In genomic region chr2:174663572-174663971, GRCh38 we compare ENCODE assay signal across 13 cellular contexts.
DNase-seq lines count a peak whose midpoint lies in the region; ATAC-seq and TF ChIP-seq lines count a peak whose summit lies in the region.
"Had no signal": no experiment of that assay in that cellular context is flagged by ENCODE, and none has a peak within 500 bp of the region (broad histone marks: within the 10 kb centered on the region; RNA-seq: fewer than 3 reads in every experiment).

No MANE protein-coding gene starts in this region.

- no peaks in the 10 kb centered on the region for H3K4me1 ChIP-seq in colonic mucosa
- peaks cover 4% of the 10 kb centered on the region; the same call in 1 of the 2 replicates for H3K4me1 ChIP-seq in H9 (ENCODE audit: insufficient read depth, low read length)

- H3K79me1 ChIP-seq in H9 (ENCODE audit: insufficient read depth, low read depth, low read length, poor library complexity, severe bottlenecking) = no peaks in the 10 kb centered on the region

- DNase-seq in HL-60 (ENCODE audit: low read depth in 1 of 2, low spot score in 1 of 2) = peak in 1 of 2 experiments; percentile 33
- DNase-seq in colonic mucosa = no peak
- DNase-seq in lung microvascular endothelial cell (ENCODE audit: low read depth in 2 of 2) = peak; percentile 39 to 49
- no peak for DNase-seq in T1000 (lab: John Stamatoyannopoulos, UW)
- DNase-seq in A172 (ENCODE audit: low spot score) = no peak
- DNase-seq in H9 = no peak
- DNase-seq: activated T-cell treated with anti-CD3 and anti-CD28 coated beads, Interleukin-2, amount 50 U/mL, for 4 hours; hippocampal formation; naive thymus-derived CD8-positive, alpha-beta T cell; NCI-H187 had no signal

- no peak overlapping the region for H2AK5ac ChIP-seq in H9 (ENCODE audit: insufficient read length, low read length)

- H3K4me3 ChIP-seq in HL-60 (replicated peaks; ENCODE audit: insufficient read depth, low read length) = no peak overlapping the region
- H3K4me3 ChIP-seq in colonic mucosa = no peak overlapping the region
- H3K4me3 ChIP-seq: cardiac muscle cell had no signal

- H3K36me3 Mint-ChIP-seq in H9 (ENCODE audit: insufficient read depth in 1 of 3, low read depth in 3 of 3) = no peaks in the 10 kb centered on the region
- H3K36me3 Mint-ChIP-seq: naive thymus-derived CD8-positive, alpha-beta T cell had no signal

- H3T11ph ChIP-seq in H9 (ENCODE audit: low read length) = no peak overlapping the region

- no peaks in the 10 kb centered on the region for H3K23me2 ChIP-seq in H9 (ENCODE audit: insufficient read length, low read depth, low read length, poor library complexity, severe bottlenecking)

- no peak overlapping the region for H3K56ac ChIP-seq in H9 (ENCODE audit: insufficient read length, low read depth, low read length)

- H3K9ac ChIP-seq in colonic mucosa (ENCODE audit: low read depth in 2 of 2, low read length in 2 of 2) (no peak overlapping the region), H9 (ENCODE audit: extremely low read depth, insufficient read length, low read length) (no peak overlapping the region)

- no peak overlapping the region for H4K8ac ChIP-seq in H9 (replicated peaks; ENCODE audit: insufficient read length, low read depth, low read length)

- no peak overlapping the region for H2AFZ ChIP-seq in H9 (ENCODE audit: low read length)

- H3K9me3 ChIP-seq in colonic mucosa (no peaks in the 10 kb centered on the region), H9 (ENCODE audit: control insufficient read depth, low read depth, low read length) (no peaks in the 10 kb centered on the region)

- H3K27ac Mint-ChIP-seq in H9 = no peak overlapping the region; a peak in 1 of 7 replicates

- H3K4me3 Mint-ChIP-seq in H9 = no peak overlapping the region
- H3K4me3 Mint-ChIP-seq: activated T-cell treated with anti-CD3 and anti-CD28 coated beads, Interleukin-2, amount 50 U/mL, for 4 hours; naive thymus-derived CD8-positive, alpha-beta T cell had no signal

- H4K5ac ChIP-seq in H9 (ENCODE audit: insufficient read length, low read depth, low read length) = no peak overlapping the region

- no peak for TF ChIP-seq CTCF in HL-60 (IDR thresholded peaks at IDR 0.05; ENCODE audit: insufficient read depth, low read length)
- TF ChIP-seq CTCF in colonic mucosa (IDR thresholded peaks at IDR 0.05) = no peak
- no peak for TF ChIP-seq CTCF in H9 (conservative IDR thresholded peaks at IDR 0.05)

- H4K91ac ChIP-seq in H9 (ENCODE audit: insufficient read length, low read depth, low read length) = no peak overlapping the region

- H3K23ac ChIP-seq in H9 (ENCODE audit: insufficient read length, low read depth, low read length) = no peak overlapping the region

- H3K27me3 ChIP-seq in HL-60 (ENCODE audit: insufficient read depth, poor library complexity, severe bottlenecking) = no peaks in the 10 kb centered on the region
- H3K27me3 ChIP-seq in colonic mucosa = no peaks in the 10 kb centered on the region
- no peaks in the 10 kb centered on the region for H3K27me3 ChIP-seq in H9 (ENCODE audit: insufficient read depth, low read length)
- H3K27me3 ChIP-seq: cardiac muscle cell had no signal

- no peak overlapping the region for H2BK20ac ChIP-seq in H9 (ENCODE audit: low read depth, low read length, poor library complexity, severe bottlenecking)

- H2BK15ac ChIP-seq in H9 (ENCODE audit: low read depth, low read length) = no peak overlapping the region

- no peaks in the 10 kb centered on the region for H3K9me3 Mint-ChIP-seq in H9
- H3K9me3 Mint-ChIP-seq: activated T-cell treated with anti-CD3 and anti-CD28 coated beads, Interleukin-2, amount 50 U/mL, for 4 hours; naive thymus-derived CD8-positive, alpha-beta T cell had no signal

- no peaks in the 10 kb centered on the region for H4K20me1 ChIP-seq in H9 (ENCODE audit: control insufficient read depth, insufficient read depth, insufficient read length)

- no peak overlapping the region for H2BK120ac ChIP-seq in H9 (ENCODE audit: low read depth, low read length, poor library complexity, severe bottlenecking)

- no peak overlapping the region for H3K4ac ChIP-seq in H9 (ENCODE audit: low read depth, low read length)

- intact Hi-C loops in colonic mucosa (cut with DNase I) = no loop called here

- H3K14ac ChIP-seq in H9 (ENCODE audit: insufficient read depth, low read length) = no peak overlapping the region

- H3K18ac ChIP-seq in H9 (ENCODE audit: insufficient read length, low read depth, low read length) = no peak overlapping the region

- no CpG with 5 or more reads among the region's 7 CpGs for WGBS in H9 (ENCODE audit: extremely low coverage, insufficient read length, low lambda C conversion rate)

- no peak for ATAC-seq in HG03432 (IDR thresholded peaks at IDR 0.05; ENCODE audit: unreplicated experiment)
- ATAC-seq: activated T-cell treated with anti-CD3 and anti-CD28 coated beads, Interleukin-2, amount 50 U/mL, for 4 hours; naive thymus-derived CD8-positive, alpha-beta T cell had no signal

- peak overlapping the region; percentile 59 for H3K27ac ChIP-seq in HL-60 (replicated peaks)
- peak overlapping the region; percentile 34 for H3K27ac ChIP-seq in colonic mucosa
- H3K27ac ChIP-seq in temporal lobe (ENCODE audit: low read depth, low read length) = peak overlapping the region; percentile 63
- no peak overlapping the region for H3K27ac ChIP-seq in H9 (ENCODE audit: insufficient read length, low read depth, low read length)
- H3K27ac ChIP-seq: cardiac muscle cell had no signal

- H2BK12ac ChIP-seq in H9 (ENCODE audit: insufficient read length, low read depth, low read length) = no peak overlapping the region

- no peaks in the 10 kb centered on the region for H3K79me2 ChIP-seq in H9 (ENCODE audit: insufficient read depth, low read length)

- H3K4me2 ChIP-seq in H9 (ENCODE audit: insufficient read depth, insufficient read length, low read length) = no peak overlapping the region

- peaks cover 3% of the 10 kb centered on the region; the same call in 1 of the 2 replicates for H3K27me3 Mint-ChIP-seq in H9 (ENCODE audit: low read depth)
- H3K27me3 Mint-ChIP-seq: naive thymus-derived CD8-positive, alpha-beta T cell had no signal

- H3K4me1 Mint-ChIP-seq in H9 = peaks cover 21 to 25% of the 10 kb centered on the region in 2 experiments

- no peak overlapping the region for H2BK5ac ChIP-seq in H9 (ENCODE audit: insufficient read length, low read length)

- no peaks in the 10 kb centered on the region for H3K36me3 ChIP-seq in colonic mucosa
- H3K36me3 ChIP-seq: cardiac muscle cell had no signal

Comparison
In these comparisons a context has a peak if more than half of its experiments do, and no peak if none do; other contexts are left out.
1. DNase-seq: peak in lung microvascular endothelial cell (2 of 2); none in colonic mucosa (single experiment), T1000 (single experiment), A172 (single experiment) and H9 (single experiment).